ENCODE assay signal across 16 cellular contexts in the genomic region with DNA sequence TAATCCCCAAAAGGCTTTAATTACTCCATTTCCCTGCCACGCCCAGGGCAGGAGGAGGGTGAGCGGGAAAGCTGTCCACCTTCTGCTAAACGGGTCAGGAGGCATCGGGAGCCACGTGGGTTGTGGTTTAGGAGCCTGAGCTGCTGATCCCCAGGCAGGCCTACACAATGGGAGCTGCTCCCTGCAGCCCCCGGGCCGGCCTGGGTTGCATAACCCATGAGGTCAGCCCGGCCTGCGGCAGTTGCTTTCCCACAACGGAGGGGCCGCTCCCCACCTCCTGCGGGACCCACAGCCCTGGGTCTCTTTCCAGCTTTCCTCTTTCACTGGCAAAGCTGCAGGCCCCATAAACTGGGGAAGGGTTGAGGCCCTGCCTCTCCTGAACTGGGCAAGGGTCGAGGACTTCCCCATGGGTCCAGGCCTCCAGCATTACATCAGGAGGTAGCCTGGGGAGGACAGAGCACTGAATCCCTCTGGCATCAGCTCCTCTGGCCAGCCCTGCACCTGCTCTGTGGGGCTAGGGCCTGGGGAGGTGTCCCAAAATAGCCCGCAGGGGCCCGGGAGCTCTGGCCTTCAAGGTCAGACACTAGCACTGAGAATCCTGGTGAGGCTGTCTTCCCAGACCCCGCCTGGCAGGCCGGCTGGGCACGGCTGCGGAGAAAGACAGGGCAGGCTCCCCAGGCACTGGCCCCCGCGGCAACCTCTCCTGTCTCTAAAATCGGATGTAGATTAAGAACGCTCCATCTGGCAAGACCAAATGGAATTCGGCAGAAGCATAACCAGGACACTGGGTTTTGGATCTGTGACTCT. TPM values are rescaled to one million over a fixed set of nuclear protein-coding genes. Genes with fewer than 3 reads are reported as not detected.
DNase-seq lines count a peak whose midpoint lies in the region; ATAC-seq and TF ChIP-seq lines count a peak whose summit lies in the region.
"Had no signal": no experiment of that assay in that cellular context is flagged by ENCODE, and none has a peak within 500 bp of the region (broad histone marks: within the 10 kb centered on the region; RNA-seq: fewer than 3 reads in every experiment).

No MANE protein-coding gene starts in this region.

- H3K9me3 Mint-ChIP-seq in activated T-helper 17 cell treated with anti-CD3 and anti-CD28 coated beads, Interleukin-2, amount 50 U/mL, for 72 hours: no peaks in the 10 kb centered on the region

- H3K4me1 ChIP-seq in spleen: peaks cover 4 to 27% (median 16%) of the 10 kb centered on the region in 6 donors
- H3K4me1 ChIP-seq: prostate gland had no signal

- H3K4me3 Mint-ChIP-seq in activated T-helper 17 cell treated with anti-CD3 and anti-CD28 coated beads, Interleukin-2, amount 50 U/mL, for 72 hours: no peak overlapping the region

- no peaks in the 10 kb centered on the region for H3K27me3 Mint-ChIP-seq in activated T-helper 17 cell treated with anti-CD3 and anti-CD28 coated beads, Interleukin-2, amount 50 U/mL, for 72 hours

- ATAC-seq in left colon (peak; percentile 68), HG03442 (IDR thresholded peaks at IDR 0.05; ENCODE audit: unreplicated experiment) (no peak)
- ATAC-seq in activated T-helper 17 cell treated with anti-CD3 and anti-CD28 coated beads, Interleukin-2, amount 50 U/mL, for 72 hours (replicated peaks): no peak

- WGBS in spleen, 5 donors: 58 to 80% (median 73%) methylated on average over 21 to 24 of the region's 24 CpGs

- H3K4me3 ChIP-seq in NB4 (ENCODE audit: low read depth, low read length) (peak overlapping the region; percentile 74), WERI-Rb-1 (ENCODE audit: low read depth, low read length) (no peak overlapping the region), spleen (no peak overlapping the region)
- H3K4me3 ChIP-seq: HAP-1, prostate gland had no signal

- H3K9me3 ChIP-seq in WERI-Rb-1 (ENCODE audit: severe bottlenecking): no peaks in the 10 kb centered on the region
- H3K9me3 ChIP-seq in spleen: no peaks in the 10 kb centered on the region
- H3K9me3 ChIP-seq: HAP-1, prostate gland had no signal

- no peaks in the 10 kb centered on the region for H3K36me3 Mint-ChIP-seq in activated T-helper 17 cell treated with anti-CD3 and anti-CD28 coated beads, Interleukin-2, amount 50 U/mL, for 72 hours (ENCODE audit: low read depth)

- H3K27me3 ChIP-seq in WERI-Rb-1 (ENCODE audit: insufficient read depth, low read depth, severe bottlenecking) (no peaks in the 10 kb centered on the region), spleen (replicated peaks in 1 of 7) (no peaks in the 10 kb centered on the region)

- TF ChIP-seq POLR2A in NB4 (IDR thresholded peaks at IDR 0.05; ENCODE audit: extremely low read depth, insufficient read length): peak; percentile 6
- TF ChIP-seq POLR2A in spleen (IDR thresholded peaks at IDR 0.05): no peak

- no peak overlapping the region for H3K27ac Mint-ChIP-seq in activated T-helper 17 cell treated with anti-CD3 and anti-CD28 coated beads, Interleukin-2, amount 50 U/mL, for 72 hours

- peaks cover 4% of the 10 kb centered on the region for H3K4me1 Mint-ChIP-seq in activated T-helper 17 cell treated with anti-CD3 and anti-CD28 coated beads, Interleukin-2, amount 50 U/mL, for 72 hours

- DNase-seq in NB4 (ENCODE audit: low read depth): peak; percentile 98
- DNase-seq in WERI-Rb-1: peak; percentile 36
- peak in 1 of 2 donors; percentile 45 for DNase-seq in left colon
- peak; percentile 74 for DNase-seq in spleen
- DNase-seq in superior temporal gyrus (ENCODE audit: extremely low spot score): no peak
- DNase-seq: activated T-cell treated with anti-CD3 and anti-CD28 coated beads, Interleukin-2, amount 50 U/mL, for 48 hours; COR-L47; hippocampal formation; mesenchymal stem cell; RPMI8226 had no signal

- intact Hi-C loops in left colon (cut with DNase I, micrococcal nuclease): no loop called here
- intact Hi-C loops in spleen (cut with DNase I; ENCODE audit: low total_unique reads): no loop called here

- H3K27ac ChIP-seq in WERI-Rb-1 (peak overlapping the region; percentile 41), spleen (peak overlapping the region in 1 of 8 donors; percentile 43)
- H3K27ac ChIP-seq: prostate gland had no signal

- no peak for TF ChIP-seq CTCF in NB4 (IDR thresholded peaks at IDR 0.05; ENCODE audit: low read depth, low read length)
- TF ChIP-seq CTCF in WERI-Rb-1 (IDR thresholded peaks at IDR 0.05; ENCODE audit: low read depth, low read length): no peak
- TF ChIP-seq CTCF in spleen (IDR thresholded peaks at IDR 0.05 in 8 of 11, conservative IDR thresholded peaks at IDR 0.05 in 3 of 11): no peak

- H3K36me3 ChIP-seq in WERI-Rb-1: no peaks in the 10 kb centered on the region
- H3K36me3 ChIP-seq in spleen: no peaks in the 10 kb centered on the region
- H3K36me3 ChIP-seq: HAP-1, prostate gland had no signal

RNA-seq across cellular contexts. Expression of gene ZDHHC19, which starts 47.3 kb away (rescaled TPM):
- total RNA-seq in left colon (not detected), spleen (10 to 100 TPM in 3 of 7 donors, 1 to 10 TPM in 3, under 1 TPM in 1; 0.79 to 44.6 (median 7.9) TPM)
- 10 to 100 TPM in 1 of 3 donors, 1 to 10 TPM in 2; 3.2 to 15.4 (median 6.2) TPM for polyA plus RNA-seq in spleen
- total RNA-seq in activated T-helper 17 cell treated with anti-CD3 and anti-CD28 coated beads, Interleukin-2, amount 50 U/mL, for 72 hours: not detected
- total RNA-seq: astrocyte, subcutaneous adipose tissue had no signal

RNA-seq across cellular contexts. Expression of gene SLC51A, which starts 52.4 kb away (rescaled TPM):
- 10 to 100 TPM in 1 of 2 donors, under 1 TPM in 1; 0.46 to 86.3 TPM for total RNA-seq in left colon
- total RNA-seq in spleen: 10 to 100 TPM in 1 of 7 donors, 1 to 10 TPM in 6; 2.0 to 14.6 (median 4.1) TPM
- polyA plus RNA-seq in spleen: 1 to 10 TPM in 1 of 3 donors, under 1 TPM in 2; 0.30 to 1.1 (median 0.54) TPM
- total RNA-seq in activated T-helper 17 cell treated with anti-CD3 and anti-CD28 coated beads, Interleukin-2, amount 50 U/mL, for 72 hours: not detected
- total RNA-seq: astrocyte, subcutaneous adipose tissue had no signal
